Comparison of ENCODE assay signal across 12 cellular contexts in the genomic region with DNA sequence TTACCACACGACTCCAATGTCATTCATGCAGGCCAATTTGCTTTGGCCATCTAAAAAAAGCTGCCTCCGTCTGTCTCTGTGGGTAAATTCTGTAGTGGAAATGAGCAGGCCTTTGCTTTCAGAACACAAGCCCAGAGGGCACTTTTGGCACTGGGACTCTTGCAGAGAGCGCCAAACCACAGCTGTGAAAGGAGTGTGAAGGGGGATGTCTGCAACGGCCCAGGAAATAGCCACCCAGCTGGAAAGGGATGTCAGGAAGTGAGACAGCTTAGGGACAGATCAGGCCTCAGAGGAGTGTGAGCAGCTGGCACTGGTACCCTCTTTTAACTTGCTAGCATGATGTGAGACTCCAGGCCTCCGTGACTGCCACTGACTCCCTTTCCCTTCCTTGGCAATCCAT.
A peak's percentile ranks its signal among the peaks of the same experiment; 100 is the strongest.
DNase-seq lines count a peak whose midpoint lies in the region; ATAC-seq and TF ChIP-seq lines count a peak whose summit lies in the region.
"Had no signal": no experiment of that assay in that cellular context is flagged by ENCODE, and none has a peak within 500 bp of the region (broad histone marks: within the 10 kb centered on the region; RNA-seq: fewer than 3 reads in every experiment).

No MANE protein-coding gene starts in this region.

- 23 to 41% (median 33%) methylated on average over 5 of the region's 5 CpGs for WGBS in spleen, 5 donors

- H4K20me1 ChIP-seq in PC-3 (ENCODE audit: low read length), result no peaks in the 10 kb centered on the region

- no peak overlapping the region for H3K4me3 ChIP-seq in PC-3 (ENCODE audit: low read length)
- no peak overlapping the region for H3K4me3 ChIP-seq in spleen
- H3K4me3 ChIP-seq: testis had no signal

- BruUV-seq in PC-3 (replicated peaks; lab: Mats Ljungman, UMichigan), result no TSS peak

- intact Hi-C loops in PC-3 (cut with micrococcal nuclease) (no loop called here), spleen (cut with DNase I; ENCODE audit: low total_unique reads) (no loop called here)

- peaks cover 61% of the 10 kb centered on the region for H3K4me1 ChIP-seq in PC-3 (ENCODE audit: insufficient read depth, low read length)
- peaks cover 0 to 3% (median 0%) of the 10 kb centered on the region in 6 donors for H3K4me1 ChIP-seq in spleen
- H3K4me1 ChIP-seq: testis had no signal

- peak overlapping the region; percentile 53 for H2AFZ ChIP-seq in PC-3 (ENCODE audit: low read length)

- POLR2A ChIA-PET in PC-3 (lab: Charles Lee; ENCODE audit: unreplicated experiment), result interaction anchor here (0.7 kb wide), 1 partner anchor 147 kb away, joined by 6 read pairs; no protein-coding TSS in a partner anchor

- H3K9me2 ChIP-seq in PC-3 (replicated peaks; ENCODE audit: low read length), result no peaks in the 10 kb centered on the region

- H3K9me3 ChIP-seq in PC-3 (ENCODE audit: low read length), result no peaks in the 10 kb centered on the region
- H3K9me3 ChIP-seq in spleen, result no peaks in the 10 kb centered on the region
- H3K9me3 ChIP-seq: testis had no signal

- H3K36me3 ChIP-seq in PC-3 (ENCODE audit: low read depth, low read length) (no peaks in the 10 kb centered on the region), spleen (no peaks in the 10 kb centered on the region)

- peak overlapping the region; percentile 1; the same call in 1 of the 2 replicates for H3K9ac ChIP-seq in PC-3 (ENCODE audit: low read length)

- TF ChIP-seq CTCF in PC-3 (conservative IDR thresholded peaks at IDR 0.05; ENCODE audit: low read depth, low read length), result no peak
- TF ChIP-seq CTCF in spleen (IDR thresholded peaks at IDR 0.05 in 8 of 11, conservative IDR thresholded peaks at IDR 0.05 in 3 of 11), result no peak

- peak overlapping the region; percentile 11 for H3K4me2 ChIP-seq in PC-3 (ENCODE audit: low read length)

- TF ChIP-seq POLR2A in spleen (IDR thresholded peaks at IDR 0.05), result no peak

- H3K27me3 ChIP-seq in PC-3 (ENCODE audit: low read length) (no peaks in the 10 kb centered on the region), spleen (replicated peaks in 1 of 7) (no peaks in the 10 kb centered on the region)
- H3K27me3 ChIP-seq: testis had no signal

- CTCF ChIA-PET in PC-3 (lab: Charles Lee), result no interaction called here

- no peaks in the 10 kb centered on the region for H3K79me2 ChIP-seq in PC-3 (ENCODE audit: low read length)

- ATAC-seq in GM21447 (IDR thresholded peaks at IDR 0.05; ENCODE audit: unreplicated experiment), result peak; percentile 66
- peak; percentile 83 for ATAC-seq in PC-3
- no peak for ATAC-seq in HG03469 (IDR thresholded peaks at IDR 0.05; ENCODE audit: unreplicated experiment)
- ATAC-seq: activated naive CD4-positive, alpha-beta T cell treated with anti-CD3 and anti-CD28 coated beads, Interleukin-2, amount 50 U/mL, for 72 hours had no signal

- H3F3A ChIP-seq in PC-3 (ENCODE audit: low read length, unreplicated experiment), result peaks cover 10% of the 10 kb centered on the region

- DNase-seq in ELF-1 (ENCODE audit: low read depth, low spot score) (peak; percentile 22), PC-3 (peak; percentile 91), myocyte (ENCODE audit: low read depth) (peak; percentile 97), spleen (no peak), NCI-H82 (lab: John Stamatoyannopoulos, UW) (no peak), NCI-H524 treated with DMSO at 0.1 percent for 48 hours (lab: John Stamatoyannopoulos, UW) (no peak)
- DNase-seq: activated CD8-positive, alpha-beta memory T cell treated with anti-CD3 and anti-CD28 coated beads for 24 hours; NCI-H2171; testis had no signal

- peak overlapping the region; percentile 59 for H3K27ac ChIP-seq in PC-3 (ENCODE audit: low read length)
- H3K27ac ChIP-seq in spleen, result no peak overlapping the region
- H3K27ac ChIP-seq: testis had no signal

Comparison
In these comparisons a context has a peak if more than half of its experiments do, and no peak if none do; other contexts are left out.
1. DNase-seq: peak in ELF-1 (single experiment), PC-3 (single experiment) and myocyte (single experiment); none in spleen (single experiment), NCI-H82 (single experiment) and NCI-H524 treated with DMSO at 0.1 percent for 48 hours (single experiment).